In genomic region chr17:39925282-39926134, GRCh38 we compare ENCODE assay signal across 7 cellular contexts. TPM values are rescaled to one million over a fixed set of nuclear protein-coding genes. Genes with fewer than 3 reads are reported as not detected.
DNase-seq lines count a peak whose midpoint lies in the region; ATAC-seq and TF ChIP-seq lines count a peak whose summit lies in the region.
"Had no signal": no experiment of that assay in that cellular context is flagged by ENCODE, and none has a peak within 500 bp of the region (broad histone marks: within the 10 kb centered on the region; RNA-seq: fewer than 3 reads in every experiment).

No MANE protein-coding gene starts in this region.

- H3K9me3 ChIP-seq in Loucy (ENCODE audit: insufficient read depth, low read depth, low read length) (no peaks in the 10 kb centered on the region), adipocyte (ENCODE audit: control insufficient read depth, low read length) (no peaks in the 10 kb centered on the region), adrenal gland (replicated peaks in 1 of 3) (no peaks in the 10 kb centered on the region)
- H3K9me3 ChIP-seq: neutrophil had no signal

- H3K4me1 Mint-ChIP-seq in progenitor cell of endocrine pancreas (ENCODE audit: low read depth) = peaks cover 38% of the 10 kb centered on the region

- H2AFZ ChIP-seq in Loucy (ENCODE audit: low read length) = no peak overlapping the region

- peak overlapping the region; percentile 86 for H3K4me3 ChIP-seq in Loucy (ENCODE audit: low read length, poor library complexity, severe bottlenecking)
- peak overlapping the region; percentile 94 for H3K4me3 ChIP-seq in adipocyte (ENCODE audit: low read length)
- H3K4me3 ChIP-seq in adrenal gland = no peak overlapping the region

- no peak for TF ChIP-seq CTCF in Loucy (conservative IDR thresholded peaks at IDR 0.05; ENCODE audit: low read length)
- TF ChIP-seq CTCF in progenitor cell of endocrine pancreas (IDR thresholded peaks at IDR 0.05; ENCODE audit: unreplicated experiment) = no peak
- no peak for TF ChIP-seq CTCF in adrenal gland (IDR thresholded peaks at IDR 0.05)

- H3K4me3 Mint-ChIP-seq in progenitor cell of endocrine pancreas (ENCODE audit: low read depth) = peak overlapping the region; percentile 80

- no peaks in the 10 kb centered on the region for H3K9me3 Mint-ChIP-seq in progenitor cell of endocrine pancreas (ENCODE audit: low read depth)

- H3K27ac Mint-ChIP-seq in progenitor cell of endocrine pancreas = peak overlapping the region; percentile 91

- ATAC-seq in HG02588 (IDR thresholded peaks at IDR 0.05; ENCODE audit: unreplicated experiment) = no peak

- no peak overlapping the region for H3K27ac ChIP-seq in adrenal gland
- H3K27ac ChIP-seq: neutrophil had no signal

- peaks cover 29% of the 10 kb centered on the region for H4K20me1 ChIP-seq in Loucy (ENCODE audit: insufficient read depth, low read length, poor library complexity, severe bottlenecking)

- TF ChIP-seq POLR2A in adrenal gland (IDR thresholded peaks at IDR 0.05) = no peak

- H3K27me3 Mint-ChIP-seq in progenitor cell of endocrine pancreas = no peaks in the 10 kb centered on the region

- intact Hi-C loops in adrenal gland (cut with DNase I) = no loop called here

- DNase-seq in adipocyte (ENCODE audit: low read depth) = no peak
- DNase-seq in progenitor cell of endocrine pancreas (ENCODE audit: low spot score, unreplicated experiment) = no peak
- DNase-seq in adrenal gland = no peak
- DNase-seq: NCI-H2081 treated with DMSO at 0.1 percent for 48 hours had no signal

- no peaks in the 10 kb centered on the region for H3K9me2 ChIP-seq in Loucy (replicated peaks; ENCODE audit: low read depth, low read length)

- WGBS in adrenal gland, 4 donors = 78 to 86% (median 83%) methylated on average over 8 to 11 of the region's 11 CpGs

- peaks cover 47% of the 10 kb centered on the region for H3K79me2 ChIP-seq in Loucy (ENCODE audit: insufficient read depth, low read length)

- peak overlapping the region; percentile 93 for H3K4me2 ChIP-seq in Loucy (ENCODE audit: low read depth, low read length, poor library complexity, severe bottlenecking)

- H3K36me3 Mint-ChIP-seq in progenitor cell of endocrine pancreas (ENCODE audit: insufficient read depth) = peaks cover 4% of the 10 kb centered on the region

- H3K27me3 ChIP-seq in Loucy (ENCODE audit: insufficient read depth, low read length, poor library complexity, severe bottlenecking) (no peaks in the 10 kb centered on the region), adipocyte (replicated peaks; ENCODE audit: control insufficient read depth, insufficient read depth, low read length) (no peaks in the 10 kb centered on the region), adrenal gland (no peaks in the 10 kb centered on the region)
- H3K27me3 ChIP-seq: neutrophil had no signal

- H3F3A ChIP-seq in Loucy (ENCODE audit: low read depth) = no peaks in the 10 kb centered on the region

- H3K4me1 ChIP-seq in Loucy (ENCODE audit: insufficient read depth, low read length, poor library complexity, severe bottlenecking) = peaks cover 50% of the 10 kb centered on the region
- H3K4me1 ChIP-seq in adipocyte (ENCODE audit: control insufficient read depth, insufficient read depth, low read length) = peaks cover 68% of the 10 kb centered on the region
- peaks cover 19 to 38% of the 10 kb centered on the region in 2 donors for H3K4me1 ChIP-seq in adrenal gland (replicated peaks in 1 of 2)

- H3K9ac ChIP-seq in Loucy (ENCODE audit: low read depth, low read length, poor library complexity, severe bottlenecking) (peak overlapping the region; percentile 81), adipocyte (ENCODE audit: low read length) (peak overlapping the region; percentile 89)

- H3K36me3 ChIP-seq in Loucy (ENCODE audit: insufficient read depth, low read length) = peaks cover 19% of the 10 kb centered on the region; the same call in 1 of the 2 replicates
- peaks cover 34% of the 10 kb centered on the region for H3K36me3 ChIP-seq in adipocyte (ENCODE audit: control insufficient read depth, insufficient read depth, low read length, severe bottlenecking)
- peaks cover 0 to 29% of the 10 kb centered on the region in 2 donors for H3K36me3 ChIP-seq in adrenal gland (replicated peaks in 1 of 2)

RNA-seq across cellular contexts. Expression of gene ORMDL3, which starts 1.9 kb away (rescaled TPM):
- total RNA-seq in progenitor cell of endocrine pancreas (80.4 and 87.6 TPM in 2 replicates), adrenal gland (10 to 100 TPM; 29.1 to 76.7 (median 50.9) TPM)
- 100 to 1,000 TPM in 1 of 3 donors, 10 to 100 TPM in 2; 40.4 to 102 (median 52.1) TPM for polyA plus RNA-seq in adrenal gland

RNA-seq across cellular contexts. Expression of gene LRRC3C, which starts 2.0 kb away (rescaled TPM):
- total RNA-seq in progenitor cell of endocrine pancreas (not detected in 2 replicates), adrenal gland (not detected)
- not detected for polyA plus RNA-seq in adrenal gland

RNA-seq across cellular contexts. Expression of gene GSDMB, which starts 7.1 kb away (rescaled TPM):
- total RNA-seq in progenitor cell of endocrine pancreas = 25.7 and 25.9 TPM in 2 replicates
- 1 to 10 TPM in 4 of 8 donors, under 1 TPM in 3, not detected in 1; 0.53 to 3.0 (median 1.1) TPM for total RNA-seq in adrenal gland
- 10 to 100 TPM in 2 of 3 donors, under 1 TPM in 1; 0.51 to 11.7 (median 10.0) TPM for polyA plus RNA-seq in adrenal gland

RNA-seq across cellular contexts. Expression of gene GSDMA, which starts 37.3 kb away (rescaled TPM):
- total RNA-seq in progenitor cell of endocrine pancreas = not detected in 2 replicates
- total RNA-seq in adrenal gland = 1 to 10 TPM in 4 of 8 donors, under 1 TPM in 1, not detected in 3; 0.14 to 2.2 (median 1.4) TPM
- polyA plus RNA-seq in adrenal gland = under 1 TPM in 2 of 3 donors, not detected in 1; 0.20 to 0.53 TPM

RNA-seq across cellular contexts. Expression of gene PSMD3, which starts 55.1 kb away (rescaled TPM):
- total RNA-seq in progenitor cell of endocrine pancreas (117 and 119 TPM in 2 replicates), adrenal gland (100 to 1,000 TPM in 3 of 8 donors, 10 to 100 TPM in 5; 78.8 to 123 (median 97.3) TPM)
- 100 to 1,000 TPM in 1 of 3 donors, 10 to 100 TPM in 2; 42.8 to 109 (median 54.5) TPM for polyA plus RNA-seq in adrenal gland

Comparison
In these comparisons a context has a peak if more than half of its experiments do, and no peak if none do; other contexts are left out.
1. H3K4me3 ChIP-seq: peak in Loucy (single experiment) and adipocyte (single experiment); none in adrenal gland (0 of 4).